ENCODE assay signal across 1 cellular context in the genomic region with DNA sequence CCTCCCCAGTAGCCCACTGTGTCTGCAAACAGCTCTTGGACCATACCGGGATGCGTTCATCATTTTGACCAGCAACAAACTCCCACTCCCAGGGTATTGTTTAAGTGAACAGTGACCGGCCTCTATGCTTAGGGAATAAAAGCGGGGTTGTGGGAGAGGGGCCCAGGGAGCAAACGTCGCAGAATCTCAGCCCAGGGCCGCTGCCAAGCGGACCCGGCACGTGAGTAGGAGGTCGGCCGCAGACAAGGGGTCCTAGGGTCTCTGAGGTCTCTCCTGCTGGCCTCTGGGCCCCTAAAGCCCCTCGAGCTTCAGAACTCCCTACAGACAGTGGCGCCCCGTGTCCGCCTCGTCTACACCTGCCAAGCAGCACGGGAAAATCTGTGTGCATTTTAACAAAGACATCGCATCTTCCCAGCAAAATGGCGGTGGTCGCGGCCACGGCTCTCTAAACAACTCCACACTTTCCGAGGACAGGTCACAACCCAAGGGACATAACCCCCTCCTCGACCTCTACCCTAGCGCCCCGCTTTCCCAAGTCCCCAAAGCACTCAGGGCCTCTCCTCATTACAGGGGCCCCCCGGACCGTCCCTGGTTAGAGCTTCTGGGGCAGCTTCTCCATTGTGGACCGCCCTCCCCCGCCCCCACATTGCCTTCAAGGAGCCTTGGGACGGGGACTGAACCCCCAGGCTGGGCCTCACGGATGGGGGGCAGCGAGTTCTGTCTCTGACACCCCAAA.
TF ChIP-seq lines count a peak whose summit lies in the region.

No MANE protein-coding gene starts in this region.

TF ChIP-seq in HepG2, 621 proteins besides CTCF, POLR2A, EP300 and RAD21 (continued from another document):
- TF ChIP-seq, protein P1, sequence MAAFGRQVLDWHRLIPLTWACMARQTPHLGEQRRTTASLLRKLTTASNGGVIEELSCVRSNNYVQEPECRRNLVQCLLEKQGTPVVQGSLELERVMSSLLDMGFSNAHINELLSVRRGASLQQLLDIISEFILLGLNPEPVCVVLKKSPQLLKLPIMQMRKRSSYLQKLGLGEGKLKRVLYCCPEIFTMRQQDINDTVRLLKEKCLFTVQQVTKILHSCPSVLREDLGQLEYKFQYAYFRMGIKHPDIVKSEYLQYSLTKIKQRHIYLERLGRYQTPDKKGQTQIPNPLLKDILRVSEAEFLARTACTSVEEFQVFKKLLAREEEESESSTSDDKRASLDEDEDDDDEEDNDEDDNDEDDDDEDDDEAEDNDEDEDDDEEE (CRISPR knock-in tag; IDR thresholded peaks at IDR 0.05): no peak
- TF ChIP-seq ELF3 (CRISPR knock-in tag; IDR thresholded peaks at IDR 0.05) (no peak), HMG20A (CRISPR knock-in tag; IDR thresholded peaks at IDR 0.05; ENCODE audit: borderline replicate concordance) (no peak), ZNF296 (CRISPR knock-in tag; conservative IDR thresholded peaks at IDR 0.05) (no peak), PRMT3 (CRISPR knock-in tag; IDR thresholded peaks at IDR 0.05; ENCODE audit: borderline replicate concordance, low read depth) (no peak), GATA4 (IDR thresholded peaks at IDR 0.05; ENCODE audit: borderline replicate concordance, low read depth) (no peak), HDAC6 (IDR thresholded peaks at IDR 0.05; ENCODE audit: low read depth, low read length) (no peak), MED8 (CRISPR knock-in tag; IDR thresholded peaks at IDR 0.05; ENCODE audit: insufficient replicate concordance) (no peak), NRL (CRISPR knock-in tag; IDR thresholded peaks at IDR 0.05; ENCODE audit: borderline replicate concordance) (no peak; the same call in 1 of the 2 replicates), ELF1 (CRISPR knock-in tag; IDR thresholded peaks at IDR 0.05) (no peak), MBD4 (IDR thresholded peaks at IDR 0.05; ENCODE audit: borderline replicate concordance, low read length) (no peak), ZNF326 (CRISPR knock-in tag; IDR thresholded peaks at IDR 0.05; ENCODE audit: borderline replicate concordance) (no peak), ZNF749 (CRISPR knock-in tag; IDR thresholded peaks at IDR 0.05; ENCODE audit: borderline replicate concordance) (no peak), GFI1 (CRISPR knock-in tag; IDR thresholded peaks at IDR 0.05; ENCODE audit: borderline replicate concordance) (peak; percentile 27; the same call in 1 of the 2 replicates), RFX5 (IDR thresholded peaks at IDR 0.05; ENCODE audit: low read depth, low read length) (no peak), GATAD2A (CRISPR knock-in tag; IDR thresholded peaks at IDR 0.05) (no peak), ZFX (CRISPR knock-in tag; IDR thresholded peaks at IDR 0.05; ENCODE audit: low read depth) (peak; percentile 61), SMC3 (IDR thresholded peaks at IDR 0.05; ENCODE audit: low read length) (no peak), ZSCAN30 (CRISPR knock-in tag; IDR thresholded peaks at IDR 0.05) (no peak)
- TF ChIP-seq, protein P2, sequence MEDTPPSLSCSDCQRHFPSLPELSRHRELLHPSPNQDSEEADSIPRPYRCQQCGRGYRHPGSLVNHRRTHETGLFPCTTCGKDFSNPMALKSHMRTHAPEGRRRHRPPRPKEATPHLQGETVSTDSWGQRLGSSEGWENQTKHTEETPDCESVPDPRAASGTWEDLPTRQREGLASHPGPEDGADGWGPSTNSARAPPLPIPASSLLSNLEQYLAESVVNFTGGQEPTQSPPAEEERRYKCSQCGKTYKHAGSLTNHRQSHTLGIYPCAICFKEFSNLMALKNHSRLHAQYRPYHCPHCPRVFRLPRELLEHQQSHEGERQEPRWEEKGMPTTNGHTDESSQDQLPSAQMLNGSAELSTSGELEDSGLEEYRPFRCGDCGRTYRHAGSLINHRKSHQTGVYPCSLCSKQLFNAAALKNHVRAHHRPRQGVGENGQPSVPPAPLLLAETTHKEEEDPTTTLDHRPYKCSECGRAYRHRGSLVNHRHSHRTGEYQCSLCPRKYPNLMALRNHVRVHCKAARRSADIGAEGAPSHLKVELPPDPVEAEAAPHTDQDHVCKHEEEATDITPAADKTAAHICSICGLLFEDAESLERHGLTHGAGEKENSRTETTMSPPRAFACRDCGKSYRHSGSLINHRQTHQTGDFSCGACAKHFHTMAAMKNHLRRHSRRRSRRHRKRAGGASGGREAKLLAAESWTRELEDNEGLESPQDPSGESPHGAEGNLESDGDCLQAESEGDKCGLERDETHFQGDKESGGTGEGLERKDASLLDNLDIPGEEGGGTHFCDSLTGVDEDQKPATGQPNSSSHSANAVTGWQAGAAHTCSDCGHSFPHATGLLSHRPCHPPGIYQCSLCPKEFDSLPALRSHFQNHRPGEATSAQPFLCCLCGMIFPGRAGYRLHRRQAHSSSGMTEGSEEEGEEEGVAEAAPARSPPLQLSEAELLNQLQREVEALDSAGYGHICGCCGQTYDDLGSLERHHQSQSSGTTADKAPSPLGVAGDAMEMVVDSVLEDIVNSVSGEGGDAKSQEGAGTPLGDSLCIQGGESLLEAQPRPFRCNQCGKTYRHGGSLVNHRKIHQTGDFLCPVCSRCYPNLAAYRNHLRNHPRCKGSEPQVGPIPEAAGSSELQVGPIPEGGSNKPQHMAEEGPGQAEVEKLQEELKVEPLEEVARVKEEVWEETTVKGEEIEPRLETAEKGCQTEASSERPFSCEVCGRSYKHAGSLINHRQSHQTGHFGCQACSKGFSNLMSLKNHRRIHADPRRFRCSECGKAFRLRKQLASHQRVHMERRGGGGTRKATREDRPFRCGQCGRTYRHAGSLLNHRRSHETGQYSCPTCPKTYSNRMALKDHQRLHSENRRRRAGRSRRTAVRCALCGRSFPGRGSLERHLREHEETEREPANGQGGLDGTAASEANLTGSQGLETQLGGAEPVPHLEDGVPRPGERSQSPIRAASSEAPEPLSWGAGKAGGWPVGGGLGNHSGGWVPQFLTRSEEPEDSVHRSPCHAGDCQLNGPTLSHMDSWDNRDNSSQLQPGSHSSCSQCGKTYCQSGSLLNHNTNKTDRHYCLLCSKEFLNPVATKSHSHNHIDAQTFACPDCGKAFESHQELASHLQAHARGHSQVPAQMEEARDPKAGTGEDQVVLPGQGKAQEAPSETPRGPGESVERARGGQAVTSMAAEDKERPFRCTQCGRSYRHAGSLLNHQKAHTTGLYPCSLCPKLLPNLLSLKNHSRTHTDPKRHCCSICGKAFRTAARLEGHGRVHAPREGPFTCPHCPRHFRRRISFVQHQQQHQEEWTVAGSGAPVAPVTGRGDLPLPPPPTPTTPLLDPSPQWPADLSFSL (CRISPR knock-in tag; IDR thresholded peaks at IDR 0.05): no peak
- TF ChIP-seq, protein P3, sequence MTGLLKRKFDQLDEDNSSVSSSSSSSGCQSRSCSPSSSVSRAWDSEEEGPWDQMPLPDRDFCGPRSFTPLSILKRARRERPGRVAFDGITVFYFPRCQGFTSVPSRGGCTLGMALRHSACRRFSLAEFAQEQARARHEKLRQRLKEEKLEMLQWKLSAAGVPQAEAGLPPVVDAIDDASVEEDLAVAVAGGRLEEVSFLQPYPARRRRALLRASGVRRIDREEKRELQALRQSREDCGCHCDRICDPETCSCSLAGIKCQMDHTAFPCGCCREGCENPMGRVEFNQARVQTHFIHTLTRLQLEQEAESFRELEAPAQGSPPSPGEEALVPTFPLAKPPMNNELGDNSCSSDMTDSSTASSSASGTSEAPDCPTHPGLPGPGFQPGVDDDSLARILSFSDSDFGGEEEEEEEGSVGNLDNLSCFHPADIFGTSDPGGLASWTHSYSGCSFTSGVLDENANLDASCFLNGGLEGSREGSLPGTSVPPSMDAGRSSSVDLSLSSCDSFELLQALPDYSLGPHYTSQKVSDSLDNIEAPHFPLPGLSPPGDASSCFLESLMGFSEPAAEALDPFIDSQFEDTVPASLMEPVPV (CRISPR knock-in tag; IDR thresholded peaks at IDR 0.05): no peak
- TF ChIP-seq, protein P4, sequence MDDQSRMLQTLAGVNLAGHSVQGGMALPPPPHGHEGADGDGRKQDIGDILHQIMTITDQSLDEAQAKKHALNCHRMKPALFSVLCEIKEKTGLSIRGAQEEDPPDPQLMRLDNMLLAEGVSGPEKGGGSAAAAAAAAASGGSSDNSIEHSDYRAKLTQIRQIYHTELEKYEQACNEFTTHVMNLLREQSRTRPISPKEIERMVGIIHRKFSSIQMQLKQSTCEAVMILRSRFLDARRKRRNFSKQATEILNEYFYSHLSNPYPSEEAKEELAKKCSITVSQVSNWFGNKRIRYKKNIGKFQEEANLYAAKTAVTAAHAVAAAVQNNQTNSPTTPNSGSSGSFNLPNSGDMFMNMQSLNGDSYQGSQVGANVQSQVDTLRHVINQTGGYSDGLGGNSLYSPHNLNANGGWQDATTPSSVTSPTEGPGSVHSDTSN (CRISPR knock-in tag; IDR thresholded peaks at IDR 0.05; ENCODE audit: borderline replicate concordance): no peak
- TF ChIP-seq, protein P5, sequence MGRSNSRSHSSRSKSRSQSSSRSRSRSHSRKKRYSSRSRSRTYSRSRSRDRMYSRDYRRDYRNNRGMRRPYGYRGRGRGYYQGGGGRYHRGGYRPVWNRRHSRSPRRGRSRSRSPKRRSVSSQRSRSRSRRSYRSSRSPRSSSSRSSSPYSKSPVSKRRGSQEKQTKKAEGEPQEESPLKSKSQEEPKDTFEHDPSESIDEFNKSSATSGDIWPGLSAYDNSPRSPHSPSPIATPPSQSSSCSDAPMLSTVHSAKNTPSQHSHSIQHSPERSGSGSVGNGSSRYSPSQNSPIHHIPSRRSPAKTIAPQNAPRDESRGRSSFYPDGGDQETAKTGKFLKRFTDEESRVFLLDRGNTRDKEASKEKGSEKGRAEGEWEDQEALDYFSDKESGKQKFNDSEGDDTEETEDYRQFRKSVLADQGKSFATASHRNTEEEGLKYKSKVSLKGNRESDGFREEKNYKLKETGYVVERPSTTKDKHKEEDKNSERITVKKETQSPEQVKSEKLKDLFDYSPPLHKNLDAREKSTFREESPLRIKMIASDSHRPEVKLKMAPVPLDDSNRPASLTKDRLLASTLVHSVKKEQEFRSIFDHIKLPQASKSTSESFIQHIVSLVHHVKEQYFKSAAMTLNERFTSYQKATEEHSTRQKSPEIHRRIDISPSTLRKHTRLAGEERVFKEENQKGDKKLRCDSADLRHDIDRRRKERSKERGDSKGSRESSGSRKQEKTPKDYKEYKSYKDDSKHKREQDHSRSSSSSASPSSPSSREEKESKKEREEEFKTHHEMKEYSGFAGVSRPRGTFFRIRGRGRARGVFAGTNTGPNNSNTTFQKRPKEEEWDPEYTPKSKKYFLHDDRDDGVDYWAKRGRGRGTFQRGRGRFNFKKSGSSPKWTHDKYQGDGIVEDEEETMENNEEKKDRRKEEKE (IDR thresholded peaks at IDR 0.05): no peak
- TF ChIP-seq, protein P6, sequence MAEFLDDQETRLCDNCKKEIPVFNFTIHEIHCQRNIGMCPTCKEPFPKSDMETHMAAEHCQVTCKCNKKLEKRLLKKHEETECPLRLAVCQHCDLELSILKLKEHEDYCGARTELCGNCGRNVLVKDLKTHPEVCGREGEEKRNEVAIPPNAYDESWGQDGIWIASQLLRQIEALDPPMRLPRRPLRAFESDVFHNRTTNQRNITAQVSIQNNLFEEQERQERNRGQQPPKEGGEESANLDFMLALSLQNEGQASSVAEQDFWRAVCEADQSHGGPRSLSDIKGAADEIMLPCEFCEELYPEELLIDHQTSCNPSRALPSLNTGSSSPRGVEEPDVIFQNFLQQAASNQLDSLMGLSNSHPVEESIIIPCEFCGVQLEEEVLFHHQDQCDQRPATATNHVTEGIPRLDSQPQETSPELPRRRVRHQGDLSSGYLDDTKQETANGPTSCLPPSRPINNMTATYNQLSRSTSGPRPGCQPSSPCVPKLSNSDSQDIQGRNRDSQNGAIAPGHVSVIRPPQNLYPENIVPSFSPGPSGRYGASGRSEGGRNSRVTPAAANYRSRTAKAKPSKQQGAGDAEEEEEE (CRISPR knock-in tag; IDR thresholded peaks at IDR 0.05; ENCODE audit: borderline replicate concordance): no peak
- TF ChIP-seq, protein P7, sequence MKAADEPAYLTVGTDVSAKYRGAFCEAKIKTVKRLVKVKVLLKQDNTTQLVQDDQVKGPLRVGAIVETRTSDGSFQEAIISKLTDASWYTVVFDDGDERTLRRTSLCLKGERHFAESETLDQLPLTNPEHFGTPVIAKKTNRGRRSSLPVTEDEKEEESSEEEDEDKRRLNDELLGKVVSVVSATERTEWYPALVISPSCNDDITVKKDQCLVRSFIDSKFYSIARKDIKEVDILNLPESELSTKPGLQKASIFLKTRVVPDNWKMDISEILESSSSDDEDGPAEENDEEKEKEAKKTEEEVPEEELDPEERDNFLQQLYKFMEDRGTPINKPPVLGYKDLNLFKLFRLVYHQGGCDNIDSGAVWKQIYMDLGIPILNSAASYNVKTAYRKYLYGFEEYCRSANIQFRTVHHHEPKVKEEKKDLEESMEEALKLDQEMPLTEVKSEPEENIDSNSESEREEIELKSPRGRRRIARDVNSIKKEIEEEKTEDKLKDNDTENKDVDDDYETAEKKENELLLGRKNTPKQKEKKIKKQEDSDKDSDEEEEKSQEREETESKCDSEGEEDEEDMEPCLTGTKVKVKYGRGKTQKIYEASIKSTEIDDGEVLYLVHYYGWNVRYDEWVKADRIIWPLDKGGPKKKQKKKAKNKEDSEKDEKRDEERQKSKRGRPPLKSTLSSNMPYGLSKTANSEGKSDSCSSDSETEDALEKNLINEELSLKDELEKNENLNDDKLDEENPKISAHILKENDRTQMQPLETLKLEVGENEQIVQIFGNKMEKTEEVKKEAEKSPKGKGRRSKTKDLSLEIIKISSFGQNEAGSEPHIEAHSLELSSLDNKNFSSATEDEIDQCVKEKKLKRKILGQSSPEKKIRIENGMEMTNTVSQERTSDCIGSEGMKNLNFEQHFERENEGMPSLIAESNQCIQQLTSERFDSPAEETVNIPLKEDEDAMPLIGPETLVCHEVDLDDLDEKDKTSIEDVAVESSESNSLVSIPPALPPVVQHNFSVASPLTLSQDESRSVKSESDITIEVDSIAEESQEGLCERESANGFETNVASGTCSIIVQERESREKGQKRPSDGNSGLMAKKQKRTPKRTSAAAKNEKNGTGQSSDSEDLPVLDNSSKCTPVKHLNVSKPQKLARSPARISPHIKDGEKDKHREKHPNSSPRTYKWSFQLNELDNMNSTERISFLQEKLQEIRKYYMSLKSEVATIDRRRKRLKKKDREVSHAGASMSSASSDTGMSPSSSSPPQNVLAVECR (CRISPR knock-in tag; IDR thresholded peaks at IDR 0.05; ENCODE audit: borderline replicate concordance): no peak
- TF ChIP-seq, protein P8, sequence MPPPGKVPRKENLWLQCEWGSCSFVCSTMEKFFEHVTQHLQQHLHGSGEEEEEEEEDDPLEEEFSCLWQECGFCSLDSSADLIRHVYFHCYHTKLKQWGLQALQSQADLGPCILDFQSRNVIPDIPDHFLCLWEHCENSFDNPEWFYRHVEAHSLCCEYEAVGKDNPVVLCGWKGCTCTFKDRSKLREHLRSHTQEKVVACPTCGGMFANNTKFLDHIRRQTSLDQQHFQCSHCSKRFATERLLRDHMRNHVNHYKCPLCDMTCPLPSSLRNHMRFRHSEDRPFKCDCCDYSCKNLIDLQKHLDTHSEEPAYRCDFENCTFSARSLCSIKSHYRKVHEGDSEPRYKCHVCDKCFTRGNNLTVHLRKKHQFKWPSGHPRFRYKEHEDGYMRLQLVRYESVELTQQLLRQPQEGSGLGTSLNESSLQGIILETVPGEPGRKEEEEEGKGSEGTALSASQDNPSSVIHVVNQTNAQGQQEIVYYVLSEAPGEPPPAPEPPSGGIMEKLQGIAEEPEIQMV (CRISPR knock-in tag; IDR thresholded peaks at IDR 0.05; ENCODE audit: low read depth): no peak
TF ChIP-seq in HepG2: peak in this region for 61.
